ENCODE assay signal across 8 cellular contexts in genomic region chr1:198157241-198157846, GRCh38. TPM values are rescaled to one million over a fixed set of nuclear protein-coding genes. Genes with fewer than 3 reads are reported as not detected.
DNase-seq lines count a peak whose midpoint lies in the region; ATAC-seq and TF ChIP-seq lines count a peak whose summit lies in the region.

No MANE protein-coding gene starts in this region.

- H3K4me2 ChIP-seq in PC-3 (ENCODE audit: low read length): peak overlapping the region; percentile 80

- no TSS peak for BruUV-seq in PC-3 (replicated peaks; lab: Mats Ljungman, UMichigan)

- H3K9me2 ChIP-seq in PC-3 (replicated peaks; ENCODE audit: low read length): no peaks in the 10 kb centered on the region

- H3K9me3 Mint-ChIP-seq in IgD-negative memory B cell: no peaks in the 10 kb centered on the region
- no peaks in the 10 kb centered on the region for H3K9me3 Mint-ChIP-seq in activated T-cell treated with anti-CD3 and anti-CD28 coated beads, Interleukin-2, amount 50 U/mL, for 24 hours

- H4K20me1 ChIP-seq in PC-3 (ENCODE audit: low read length): no peaks in the 10 kb centered on the region

- POLR2A ChIA-PET in PC-3 (lab: Charles Lee; ENCODE audit: unreplicated experiment): interaction anchor here (0.6 kb wide), 1 partner anchor 122 kb away, joined by 4 read pairs; no protein-coding TSS in a partner anchor

- H3K36me3 ChIP-seq in PC-3 (ENCODE audit: low read depth, low read length) (no peaks in the 10 kb centered on the region), mucosa of rectum (ENCODE audit: control insufficient read depth in 2 of 2, insufficient read depth in 2 of 2, low read length in 2 of 2) (no peaks in the 10 kb centered on the region)

- H3K79me2 ChIP-seq in PC-3 (ENCODE audit: low read length): peaks cover 52% of the 10 kb centered on the region

- H3K27ac Mint-ChIP-seq in IgD-negative memory B cell: peak overlapping the region; percentile 94 to 96 (median 95)
- peak overlapping the region; percentile 98 for H3K27ac Mint-ChIP-seq in activated T-cell treated with anti-CD3 and anti-CD28 coated beads, Interleukin-2, amount 50 U/mL, for 24 hours

- intact Hi-C loops in PC-3 (cut with micrococcal nuclease): loop anchor here (2.0 to 5.0 kb wide), 7 partner anchors 69 to 530 kb away; partner anchors contain the start of genes DENND1B and LHX9

- no peaks in the 10 kb centered on the region for H3F3A ChIP-seq in PC-3 (ENCODE audit: low read length, unreplicated experiment)

- H3K27ac ChIP-seq in PC-3 (ENCODE audit: low read length) (peak overlapping the region; percentile 38), mucosa of rectum (ENCODE audit: low read depth in 2 of 2, low read length in 2 of 2) (peak overlapping the region; percentile 95 to 98)

- TF ChIP-seq POLR2A in erythroblast (IDR thresholded peaks at IDR 0.05; ENCODE audit: low read length): peak; percentile 63

- no peak for TF ChIP-seq CTCF in PC-3 (conservative IDR thresholded peaks at IDR 0.05; ENCODE audit: low read depth, low read length)

- H3K4me1 ChIP-seq in PC-3 (ENCODE audit: insufficient read depth, low read length): peaks cover 32% of the 10 kb centered on the region
- peaks cover 20 to 31% of the 10 kb centered on the region in 2 donors for H3K4me1 ChIP-seq in mucosa of rectum (ENCODE audit: control insufficient read depth in 2 of 2, insufficient read depth in 2 of 2, low read length in 2 of 2)

- H3K4me3 ChIP-seq in PC-3 (ENCODE audit: low read length): peak overlapping the region; percentile 81
- peak overlapping the region; percentile 70 to 92 for H3K4me3 ChIP-seq in mucosa of rectum (ENCODE audit: low read length in 2 of 2)

- peaks cover 1% of the 10 kb centered on the region for H3K36me3 Mint-ChIP-seq in IgD-negative memory B cell
- peaks cover 20% of the 10 kb centered on the region for H3K36me3 Mint-ChIP-seq in activated T-cell treated with anti-CD3 and anti-CD28 coated beads, Interleukin-2, amount 50 U/mL, for 24 hours (ENCODE audit: low read depth)

- H3K9ac ChIP-seq in PC-3 (ENCODE audit: low read length) (peak overlapping the region; percentile 76), mucosa of rectum (ENCODE audit: low read depth in 1 of 2, low read length in 2 of 2) (peak overlapping the region; percentile 83 to 95)

- ATAC-seq in GM21576 (IDR thresholded peaks at IDR 0.05; ENCODE audit: unreplicated experiment) (peak; percentile 42), PC-3 (peak; percentile 50)

- H3K4me3 Mint-ChIP-seq in IgD-negative memory B cell: peak overlapping the region; percentile 96 to 99 (median 98)
- peak overlapping the region; percentile 92 for H3K4me3 Mint-ChIP-seq in activated T-cell treated with anti-CD3 and anti-CD28 coated beads, Interleukin-2, amount 50 U/mL, for 24 hours

- no peaks in the 10 kb centered on the region for H3K9me3 ChIP-seq in PC-3 (ENCODE audit: low read length)
- H3K9me3 ChIP-seq in mucosa of rectum (ENCODE audit: control insufficient read depth in 2 of 2, low read length in 2 of 2): no peaks in the 10 kb centered on the region

- peaks cover 3% of the 10 kb centered on the region for H3K27me3 Mint-ChIP-seq in IgD-negative memory B cell
- H3K27me3 Mint-ChIP-seq in activated T-cell treated with anti-CD3 and anti-CD28 coated beads, Interleukin-2, amount 50 U/mL, for 24 hours: no peaks in the 10 kb centered on the region

- DNase-seq in DMS 273 treated with DMSO at 0.1 percent for 48 hours (lab: John Stamatoyannopoulos, UW) (peak; percentile 82), PC-3 (peak; percentile 87), erythroblast (lab: John Stamatoyannopoulos, UW) (peak; percentile 91 to 92)
- peak; percentile 86 for DNase-seq in activated T-cell treated with anti-CD3 and anti-CD28 coated beads, Interleukin-2, amount 50 U/mL, for 24 hours
- DNase-seq in stimulated activated CD8-positive, alpha-beta memory T cell treated with anti-CD3 and anti-CD28 coated beads, Interleukin-4, amount 100 ng/mL, for 4 hours (ENCODE audit: low read depth in 2 of 2, low spot score in 1 of 2): peak; percentile 49 to 63

- H2AFZ ChIP-seq in PC-3 (ENCODE audit: low read length): peak overlapping the region; percentile 96

- H3K27me3 ChIP-seq in PC-3 (ENCODE audit: low read length) (no peaks in the 10 kb centered on the region), mucosa of rectum (ENCODE audit: control insufficient read depth in 2 of 2, insufficient read depth in 2 of 2, low read length in 2 of 2) (no peaks in the 10 kb centered on the region)

- CTCF ChIA-PET in PC-3 (lab: Charles Lee): no interaction called here

- peaks cover 23 to 29% (median 26%) of the 10 kb centered on the region in 3 donors for H3K4me1 Mint-ChIP-seq in IgD-negative memory B cell
- peaks cover 36% of the 10 kb centered on the region for H3K4me1 Mint-ChIP-seq in activated T-cell treated with anti-CD3 and anti-CD28 coated beads, Interleukin-2, amount 50 U/mL, for 24 hours (ENCODE audit: low read depth)

RNA-seq across cellular contexts. Expression of gene NEK7, which starts 0.5 kb away (rescaled TPM):
- 21.6 TPM for polyA plus RNA-seq in IgD-negative memory B cell
- total RNA-seq in PC-3 (2014; rRNA removed): 23.2 and 25.2 TPM in 2 replicates

Comparison
In these comparisons a context has a peak if more than half of its experiments do, and no peak if none do; other contexts are left out.
1. Peak in every context shown above with its lines: DNase-seq, ATAC-seq, H3K4me3 ChIP-seq and H3K27ac ChIP-seq.